Comparison of ENCODE assay signal across 21 cellular contexts in genomic region chr2:86002375-86002774, GRCh38.
"Had no signal": no experiment of that assay in that cellular context is flagged by ENCODE, and none has a peak within 500 bp of the region (broad histone marks: within the 10 kb centered on the region; RNA-seq: fewer than 3 reads in every experiment).

No MANE protein-coding gene starts in this region.

- H3K27me3 ChIP-seq: colonic mucosa, esophagus squamous epithelium, hepatocyte, neutrophil, right atrium auricular region, transverse colon had no signal

- H3K4me3 ChIP-seq: colonic mucosa, esophagus squamous epithelium, hepatocyte, lung, mucosa of descending colon, right atrium auricular region, smooth muscle cell, thoracic aorta, transverse colon had no signal

- H3K27ac Mint-ChIP-seq: stimulated activated naive B cell treated with anti-CD40 and anti-IgM and Interleukin-4, amounts not matched to agents 10 μg/mL and 1 μg/mL and 100 μg/mL, for 72 hours; stimulated activated naive CD8-positive, alpha-beta T cell treated with anti-CD3 and anti-CD28 coated beads, Interleukin-15, amount 100 ng/mL, for 72 hours had no signal

- H3K27ac ChIP-seq: colonic mucosa, esophagus squamous epithelium, hepatocyte, neutrophil, right atrium auricular region, thoracic aorta, transverse colon had no signal

- H3K36me3 ChIP-seq: colonic mucosa, esophagus squamous epithelium, neutrophil, right atrium auricular region, thoracic aorta, transverse colon had no signal

- H3K4me1 ChIP-seq: colonic mucosa had no signal

- H3K27me3 Mint-ChIP-seq: naive thymus-derived CD8-positive, alpha-beta T cell; stimulated activated naive B cell treated with anti-CD40 and anti-IgM and Interleukin-4, amounts not matched to agents 10 μg/mL and 1 μg/mL and 100 μg/mL, for 72 hours; stimulated activated naive CD8-positive, alpha-beta T cell treated with anti-CD3 and anti-CD28 coated beads, Interleukin-15, amount 100 ng/mL, for 72 hours had no signal

- H3K9me3 ChIP-seq: colonic mucosa, neutrophil, thoracic aorta had no signal

- DNase-seq: cerebellar nuclear complex; colonic mucosa; dermis blood vessel endothelial cell; esophagus squamous epithelium; foreskin fibroblast; kidney; left colon; left ventricle myocardium superior; mucosa of descending colon; naive thymus-derived CD8-positive, alpha-beta T cell; stimulated activated CD4-positive, alpha-beta T cell treated with anti-CD3 and anti-CD28 coated beads, Interleukin-4, amount 100 ng/mL, for 1 hour; stimulated activated CD8-positive, alpha-beta memory T cell treated with anti-CD3 and anti-CD28 coated beads, Interleukin-4, amount 100 ng/mL, for 48 hours; stimulated activated naive B cell treated with anti-CD40 and anti-IgM and Interleukin-4, amounts not matched to agents 10 μg/mL and 1 μg/mL and 100 μg/mL, for 72 hours; stimulated activated naive CD8-positive, alpha-beta T cell treated with anti-CD3 and anti-CD28 coated beads, Interleukin-15, amount 100 ng/mL, for 72 hours; transverse colon had no signal

- H3K4me3 Mint-ChIP-seq: stimulated activated naive B cell treated with anti-CD40 and anti-IgM and Interleukin-4, amounts not matched to agents 10 μg/mL and 1 μg/mL and 100 μg/mL, for 72 hours; stimulated activated naive CD8-positive, alpha-beta T cell treated with anti-CD3 and anti-CD28 coated beads, Interleukin-15, amount 100 ng/mL, for 72 hours had no signal
